Comparison of ENCODE assay signal across 16 cellular contexts in the genomic region with DNA sequence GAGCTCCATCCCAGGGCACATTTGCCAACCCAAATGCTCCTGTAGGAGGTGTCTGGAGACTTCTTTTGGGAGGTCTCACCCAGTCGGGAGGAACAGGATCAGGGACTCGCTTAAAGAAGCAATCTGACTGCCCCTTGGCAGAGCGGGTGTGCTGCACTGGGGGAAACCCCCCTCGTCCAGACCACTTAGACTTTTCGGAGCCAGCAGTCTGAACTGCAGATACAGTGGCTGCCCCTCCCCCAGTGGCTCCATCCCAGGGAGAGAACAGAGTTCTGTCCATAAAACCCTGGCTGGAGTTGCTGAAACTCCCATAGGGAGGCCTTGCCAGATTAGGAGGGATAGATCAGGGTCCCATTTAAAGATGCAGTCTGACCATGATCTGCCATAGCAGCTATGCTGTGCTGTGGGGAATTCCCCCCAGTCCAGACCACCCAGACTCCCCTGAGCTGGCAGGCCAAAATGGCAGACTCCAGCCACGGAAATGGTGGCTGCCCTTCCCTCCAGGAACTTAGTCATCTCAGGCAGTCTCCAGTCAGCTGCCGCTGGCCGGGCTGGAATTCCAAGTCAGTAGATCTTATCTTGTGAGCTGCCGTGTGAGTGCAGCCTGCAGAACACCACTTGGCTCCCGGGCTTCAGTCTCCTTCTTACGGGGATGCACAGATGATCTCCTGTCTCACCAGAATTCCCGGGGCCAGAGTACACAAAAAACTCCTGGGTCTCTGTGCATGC.
A peak's percentile ranks its signal among the peaks of the same experiment; 100 is the strongest.
DNase-seq lines count a peak whose midpoint lies in the region; ATAC-seq, FAIRE-seq and TF ChIP-seq lines count a peak whose summit lies in the region.
"Had no signal": no experiment of that assay in that cellular context is flagged by ENCODE, and none has a peak within 500 bp of the region (broad histone marks: within the 10 kb centered on the region; RNA-seq: fewer than 3 reads in every experiment).

No MANE protein-coding gene starts in this region.

- no peaks in the 10 kb centered on the region for H3K4me1 Mint-ChIP-seq in MCF 10A (ENCODE audit: insufficient read depth, unreplicated experiment)
- H3K4me1 Mint-ChIP-seq: activated CD4-positive, alpha-beta T cell treated with anti-CD3 and anti-CD28 coated beads, Interleukin-2, amount 10 ng/mL, durations not matched to agents 7 days and 5 days; neural progenitor cell had no signal

- H3K4me3 Mint-ChIP-seq in MCF 10A (ENCODE audit: unreplicated experiment) = no peak overlapping the region
- H3K4me3 Mint-ChIP-seq: activated CD4-positive, alpha-beta T cell treated with anti-CD3 and anti-CD28 coated beads, Interleukin-2, amount 10 ng/mL, durations not matched to agents 7 days and 5 days; neural progenitor cell; T-helper 1 cell treated with Interleukin-12 subunit alpha and Interleukin-12 subunit beta and Interleukin-4 antibody, amounts not matched to agents 30 μg/mL and 1 μg/mL, for 36 hours had no signal

- POLR2A ChIA-PET in MCF 10A (lab: Yijun Ruan, JAX) = interaction anchor here (1.3 kb wide), 1 partner anchor 10 kb away, joined by 3 read pairs; no protein-coding TSS in a partner anchor

- FAIRE-seq in urothelium cell line (lab: Jason Lieb, UNC) = no peak
- FAIRE-seq: A549 had no signal

- H3K9me3 ChIP-seq in breast epithelium = peaks cover 7 to 17% of the 10 kb centered on the region in 2 donors
- H3K9me3 ChIP-seq: thoracic aorta had no signal

- ATAC-seq in GM18502 (IDR thresholded peaks at IDR 0.05; ENCODE audit: poor library complexity, unreplicated experiment) = no peak
- ATAC-seq: A549, left ventricle myocardium superior had no signal

- H3K36me3 Mint-ChIP-seq in MCF 10A (ENCODE audit: insufficient read depth, unreplicated experiment) = no peaks in the 10 kb centered on the region

- peak; percentile 30 for DNase-seq in MCF 10A (ENCODE audit: unreplicated experiment)
- DNase-seq in breast epithelium (ENCODE audit: low spot score in 2 of 2) = no peak
- peak; percentile 1 for DNase-seq in SW480 (ENCODE audit: low spot score)
- DNase-seq in iPS-NIHi7 (ENCODE audit: extremely low spot score) = peak; percentile 19
- peak; percentile 5 for DNase-seq in urothelium cell line (ENCODE audit: low spot score)
- no peak for DNase-seq in NOMO-1 treated with dmso at 0.1 percent for 144 hours (lab: John Stamatoyannopoulos, UW; ENCODE audit: unreplicated experiment)
- no peak for DNase-seq in NCI-H1092 treated with DMSO at 0.1 percent for 48 hours (lab: John Stamatoyannopoulos, UW)
- DNase-seq: activated CD4-positive, alpha-beta T cell treated with anti-CD3 and anti-CD28 coated beads, Interleukin-2, amount 10 ng/mL, durations not matched to agents 7 days and 5 days; DMS153; effector CD4-positive, alpha-beta T cell; left ventricle myocardium superior had no signal

- H3K9me3 Mint-ChIP-seq in MCF 10A (ENCODE audit: unreplicated experiment) = no peaks in the 10 kb centered on the region

- H3K4me1 ChIP-seq in breast epithelium = no peaks in the 10 kb centered on the region
- H3K4me1 ChIP-seq: A549, neural progenitor cell had no signal

- intact Hi-C loops in MCF 10A (cut with micrococcal nuclease) (no loop called here), breast epithelium (cut with DNase I; ENCODE audit: low total_unique reads) (no loop called here)

- no peaks in the 10 kb centered on the region for H3K27me3 ChIP-seq in breast epithelium
- H3K27me3 ChIP-seq: neural progenitor cell had no signal

- no TSS peak for BruUV-seq in MCF 10A (replicated peaks; lab: Mats Ljungman, UMichigan)

- no peak overlapping the region for H3K27ac Mint-ChIP-seq in MCF 10A (ENCODE audit: low read depth, unreplicated experiment)
- H3K27ac Mint-ChIP-seq: activated CD4-positive, alpha-beta T cell treated with anti-CD3 and anti-CD28 coated beads, Interleukin-2, amount 10 ng/mL, durations not matched to agents 7 days and 5 days; neural progenitor cell; T-helper 1 cell treated with Interleukin-12 subunit alpha and Interleukin-12 subunit beta and Interleukin-4 antibody, amounts not matched to agents 30 μg/mL and 1 μg/mL, for 36 hours had no signal

- TF ChIP-seq CTCF in MCF 10A (IDR thresholded peaks at IDR 0.05; ENCODE audit: unreplicated experiment) (no peak), breast epithelium (IDR thresholded peaks at IDR 0.05) (no peak)

- H3K4me3 ChIP-seq in breast epithelium = no peak overlapping the region
- H3K4me3 ChIP-seq: A549, neural progenitor cell, thoracic aorta had no signal

- CTCF ChIA-PET in MCF 10A (lab: Yijun Ruan, JAX) = interaction anchor here (0.6 kb wide), 1 partner anchor 355 kb away, joined by 3 read pairs; no protein-coding TSS in a partner anchor

- H3K36me3 ChIP-seq in breast epithelium = no peaks in the 10 kb centered on the region
- H3K36me3 ChIP-seq: neural progenitor cell, thoracic aorta had no signal

- TF ChIP-seq POLR2A in breast epithelium (IDR thresholded peaks at IDR 0.05) = no peak

- no peaks in the 10 kb centered on the region for H3K27me3 Mint-ChIP-seq in MCF 10A (ENCODE audit: insufficient read depth, unreplicated experiment)
- H3K27me3 Mint-ChIP-seq: activated CD4-positive, alpha-beta T cell treated with anti-CD3 and anti-CD28 coated beads, Interleukin-2, amount 10 ng/mL, durations not matched to agents 7 days and 5 days had no signal

- H3K27ac ChIP-seq in breast epithelium = peak overlapping the region in 1 of 2 donors; percentile 38
- H3K27ac ChIP-seq: A549, neural progenitor cell, thoracic aorta had no signal

Comparison
In these comparisons a context has a peak if more than half of its experiments do, and no peak if none do; other contexts are left out.
1. DNase-seq: peak in MCF 10A (single experiment), SW480 (single experiment), iPS-NIHi7 (single experiment) and urothelium cell line (single experiment); none in breast epithelium (0 of 2), NOMO-1 treated with dmso at 0.1 percent for 144 hours (single experiment) and NCI-H1092 treated with DMSO at 0.1 percent for 48 hours (single experiment).